ENCODE assay signal across 30 cellular contexts in genomic region chr10:90888387-90888786, GRCh38. TPM values are rescaled to one million over a fixed set of nuclear protein-coding genes. Genes with fewer than 3 reads are reported as not detected.
"Had no signal": no experiment of that assay in that cellular context is flagged by ENCODE, and none has a peak within 500 bp of the region (broad histone marks: within the 10 kb centered on the region; RNA-seq: fewer than 3 reads in every experiment).

No MANE protein-coding gene starts in this region.

- H3K27ac ChIP-seq: brain microvascular endothelial cell, cardiac muscle cell, Peyer's patch, SJSA1 had no signal

- H3K4me2 ChIP-seq: SK-N-SH had no signal

- H3K9ac ChIP-seq: SK-N-SH had no signal

- ATAC-seq: activated CD4-positive, alpha-beta T cell treated with anti-CD3 and anti-CD28 coated beads for 36 hours; activated CD4-positive, CD25-positive, alpha-beta regulatory T cell treated with anti-CD3 and anti-CD28 coated beads, Interleukin-2, amount 50 U/mL, for 24 hours; activated naive CD8-positive, alpha-beta T cell treated with anti-CD3 and anti-CD28 coated beads, Interleukin-2, amount 50 U/mL, for 24 hours; activated T-cell treated with anti-CD3 and anti-CD28 coated beads, Interleukin-2, amount 50 U/mL, for 4 hours; WTC11 had no signal

- H3K4me1 ChIP-seq: Peyer's patch had no signal

- H3K27me3 ChIP-seq: brain microvascular endothelial cell, cardiac muscle cell, Peyer's patch, SJSA1 had no signal

- H3K9me3 ChIP-seq: Peyer's patch, SJSA1, SK-N-SH had no signal

- DNase-seq: activated CD4-positive, alpha-beta T cell treated with anti-CD3 and anti-CD28 coated beads for 36 hours; activated CD4-positive, alpha-beta T cell treated with anti-CD3 and anti-CD28 coated beads, Interleukin-2, amount 10 ng/mL, durations not matched to agents 7 days and 5 days; activated CD4-positive, alpha-beta T cell treated with anti-CD3 and anti-CD28 coated beads, Interleukin-2, amount 50 U/mL, for 48 hours; activated CD8-positive, alpha-beta memory T cell treated with anti-CD3 and anti-CD28 coated beads, Interleukin-2, amount 50 U/mL, for 4 hours; activated naive CD4-positive, alpha-beta T cell treated with anti-CD3 and anti-CD28 coated beads, Interleukin-2, amount 10 ng/mL, durations not matched to agents 7 days and 5 days; activated naive CD8-positive, alpha-beta T cell treated with anti-CD3 and anti-CD28 coated beads, Interleukin-2, amount 50 U/mL, for 24 hours; activated T-cell treated with anti-CD3 and anti-CD28 coated beads for 4 hours; activated T-cell treated with anti-CD3 and anti-CD28 coated beads, Interleukin-2, amount 50 U/mL, for 4 hours; amniotic stem cell; aorta; brain microvascular endothelial cell; Kasumi-1; KG1; NCI-H1105; NCI-H1417 treated with DMSO at 0.1 percent for 48 hours; NCI-H1694; NCI-H1930; NCI-H2081 treated with DMSO at 0.1 percent for 48 hours; NCI-H345; NCI-H524 treated with DMSO at 0.1 percent for 48 hours; Peyer's patch; RPMI8226; SHP77 treated with DMSO at 0.1 percent for 48 hours; SK-N-SH had no signal

- FAIRE-seq: TTC549 had no signal

- H3K4me3 ChIP-seq: cardiac muscle cell, Peyer's patch, SJSA1 had no signal

RNA-seq across cellular contexts. Expression of gene HTR7, which starts 30.5 kb away (rescaled TPM):
- total RNA-seq: activated CD4-positive, alpha-beta T cell treated with anti-CD3 and anti-CD28 coated beads for 36 hours; activated CD4-positive, alpha-beta T cell treated with anti-CD3 and anti-CD28 coated beads, Interleukin-2, amount 10 ng/mL, durations not matched to agents 7 days and 5 days; activated T-cell treated with anti-CD3 and anti-CD28 coated beads, Interleukin-2, amount 50 U/mL, for 4 hours; activated T-helper 1 cell treated with anti-CD3 and anti-CD28 coated beads, Interleukin-12 subunit alpha, Interleukin-12 subunit beta, Interleukin-2, Interleukin-4 antibody, amounts not matched to agents 30 ng/mL and 10 ng/mL and 1 ng/mL, durations not matched to agents 14 hours and 24 hours and 36 hours; cardiac muscle cell had no signal
- polyA plus RNA-seq: cardiac muscle cell had no signal

RNA-seq across cellular contexts. Expression of gene ANKRD1, which starts 32.5 kb away (rescaled TPM):
- total RNA-seq: activated CD4-positive, alpha-beta T cell treated with anti-CD3 and anti-CD28 coated beads for 36 hours; activated CD4-positive, alpha-beta T cell treated with anti-CD3 and anti-CD28 coated beads, Interleukin-2, amount 10 ng/mL, durations not matched to agents 7 days and 5 days; activated T-cell treated with anti-CD3 and anti-CD28 coated beads, Interleukin-2, amount 50 U/mL, for 4 hours; activated T-helper 1 cell treated with anti-CD3 and anti-CD28 coated beads, Interleukin-12 subunit alpha, Interleukin-12 subunit beta, Interleukin-2, Interleukin-4 antibody, amounts not matched to agents 30 ng/mL and 10 ng/mL and 1 ng/mL, durations not matched to agents 14 hours and 24 hours and 36 hours; Peyer's patch; WTC11 had no signal
